Comparison of ENCODE assay signal across 8 cellular contexts in genomic region chr7:44583145-44583544, GRCh38. TPM values are rescaled to one million over a fixed set of nuclear protein-coding genes. Genes with fewer than 3 reads are reported as not detected.
DNase-seq lines count a peak whose midpoint lies in the region; ATAC-seq, FAIRE-seq and TF ChIP-seq lines count a peak whose summit lies in the region.

No MANE protein-coding gene starts in this region.

- no peak for TF ChIP-seq CTCF in body of pancreas (IDR thresholded peaks at IDR 0.05)
- no peak for TF ChIP-seq CTCF in lung (IDR thresholded peaks at IDR 0.05; ENCODE audit: control extremely low read depth, extremely low read depth)
- TF ChIP-seq CTCF in tibial nerve (IDR thresholded peaks at IDR 0.05) = no peak

- TF ChIP-seq POLR2A in body of pancreas (IDR thresholded peaks at IDR 0.05) (no peak), tibial nerve (IDR thresholded peaks at IDR 0.05) (no peak), GM12892 (IDR thresholded peaks at IDR 0.05; ENCODE audit: low read depth, low read length) (no peak)

- ATAC-seq in body of pancreas = no peak
- no peak for ATAC-seq in lung (ENCODE audit: insufficient read depth, low FRiP score)
- no peak for ATAC-seq in GM21528 (IDR thresholded peaks at IDR 0.05; ENCODE audit: low FRiP score, unreplicated experiment)

- H3K9me3 Mint-ChIP-seq in activated naive CD4-positive, alpha-beta T cell treated with anti-CD3 and anti-CD28 coated beads, Interleukin-2, amount 10 ng/mL, durations not matched to agents 7 days and 5 days = no peaks in the 10 kb centered on the region

- peak overlapping the region in 1 of 2 donors; percentile 50 for H3K4me3 ChIP-seq in body of pancreas
- H3K4me3 ChIP-seq in lung = peak overlapping the region; percentile 40
- H3K4me3 ChIP-seq in tibial nerve = peak overlapping the region; percentile 71 to 100 (median 90)

- peak overlapping the region; percentile 90 for H3K4me3 Mint-ChIP-seq in activated naive CD4-positive, alpha-beta T cell treated with anti-CD3 and anti-CD28 coated beads, Interleukin-2, amount 10 ng/mL, durations not matched to agents 7 days and 5 days

- H3K27ac Mint-ChIP-seq in activated naive CD4-positive, alpha-beta T cell treated with anti-CD3 and anti-CD28 coated beads, Interleukin-2, amount 10 ng/mL, durations not matched to agents 7 days and 5 days = peak overlapping the region; percentile 95

- 86% methylated on average over 12 of the region's 12 CpGs for WGBS in body of pancreas, 2 donors
- WGBS in lung, 2 donors = 86 to 91% methylated on average over 12 of the region's 12 CpGs
- 89 to 93% methylated on average over 12 of the region's 12 CpGs for WGBS in tibial nerve, 2 donors

- H3K27ac ChIP-seq in body of pancreas = peak overlapping the region; percentile 92 to 99 (median 98)
- H3K27ac ChIP-seq in lung (ENCODE audit: low read depth in 1 of 2, low read length in 1 of 2) = peak overlapping the region; percentile 88 to 96
- peak overlapping the region; percentile 83 to 100 (median 98) for H3K27ac ChIP-seq in tibial nerve

- FAIRE-seq in GM12892 (lab: Jason Lieb, UNC) = no peak

- H3K36me3 Mint-ChIP-seq in activated naive CD4-positive, alpha-beta T cell treated with anti-CD3 and anti-CD28 coated beads, Interleukin-2, amount 10 ng/mL, durations not matched to agents 7 days and 5 days = peaks cover 28% of the 10 kb centered on the region

- H3K9me3 ChIP-seq in body of pancreas (no peaks in the 10 kb centered on the region), lung (ENCODE audit: control insufficient read depth in 2 of 2, insufficient read depth in 1 of 2, low read length in 1 of 2) (no peaks in the 10 kb centered on the region), tibial nerve (no peaks in the 10 kb centered on the region)

- peaks cover 25% of the 10 kb centered on the region for H3K4me1 ChIP-seq in body of pancreas
- H3K4me1 ChIP-seq in lung (ENCODE audit: control insufficient read depth in 2 of 2, insufficient read depth in 2 of 2, low read length in 2 of 2) = peaks cover 3% of the 10 kb centered on the region in 2 donors
- peaks cover 3 to 31% (median 15%) of the 10 kb centered on the region in 4 donors for H3K4me1 ChIP-seq in tibial nerve

- CTCF ChIA-PET in activated naive CD4-positive, alpha-beta T cell treated with anti-CD3 and anti-CD28 coated beads, Interleukin-2, amount 10 ng/mL, durations not matched to agents 7 days and 5 days (lab: Charles Lee) = interaction anchor here (1.7 kb wide), 1 partner anchor 264 kb away, joined by 6 read pairs; the partner anchor contains the start of gene H2AZ2

- no peak for TF ChIP-seq EP300 in tibial nerve (IDR thresholded peaks at IDR 0.05)

- H3K36me3 ChIP-seq in body of pancreas (replicated peaks in 1 of 2; ENCODE audit: insufficient read depth in 1 of 2, low read depth in 2 of 2) (peaks cover 0 to 14% of the 10 kb centered on the region in 2 donors), lung (ENCODE audit: control insufficient read depth in 2 of 2, insufficient read depth in 2 of 2, low read length in 2 of 2) (peaks cover 8 to 9% of the 10 kb centered on the region in 2 donors), tibial nerve (peaks cover 0 to 30% (median 0%) of the 10 kb centered on the region in 3 donors)

- H3K27me3 ChIP-seq in body of pancreas = no peaks in the 10 kb centered on the region
- H3K27me3 ChIP-seq in lung (ENCODE audit: control insufficient read depth, insufficient read depth) = no peaks in the 10 kb centered on the region
- no peaks in the 10 kb centered on the region for H3K27me3 ChIP-seq in tibial nerve

- DNase-seq in activated naive CD4-positive, alpha-beta T cell treated with anti-CD3 and anti-CD28 coated beads, Interleukin-2, amount 10 ng/mL, durations not matched to agents 7 days and 5 days = no peak
- no peak for DNase-seq in activated naive CD4-positive, alpha-beta T cell treated with anti-CD3 and anti-CD28 coated beads, Interleukin-2, amount 50 U/mL, for 16 hours
- DNase-seq in body of pancreas = no peak
- DNase-seq in lung (ENCODE audit: low spot score) = no peak
- DNase-seq in tibial nerve (ENCODE audit: low spot score in 2 of 2) = no peak
- DNase-seq in NCI-H1105 (lab: John Stamatoyannopoulos, UW) = no peak
- DNase-seq in GM12892 (ENCODE audit: insufficient read length) = no peak

- H3K4me1 Mint-ChIP-seq in activated naive CD4-positive, alpha-beta T cell treated with anti-CD3 and anti-CD28 coated beads, Interleukin-2, amount 10 ng/mL, durations not matched to agents 7 days and 5 days = peaks cover 44% of the 10 kb centered on the region

- H3K27me3 Mint-ChIP-seq in activated naive CD4-positive, alpha-beta T cell treated with anti-CD3 and anti-CD28 coated beads, Interleukin-2, amount 10 ng/mL, durations not matched to agents 7 days and 5 days = peaks cover 17% of the 10 kb centered on the region

- intact Hi-C loops in body of pancreas (cut with DNase I) = no loop called here

RNA-seq across cellular contexts. Expression of gene TMED4, which starts 1.1 kb away (rescaled TPM):
- total RNA-seq in body of pancreas (10 to 100 TPM; 52.4 to 65.6 TPM), lung (100 to 1,000 TPM in 1 of 2 donors, 10 to 100 TPM in 1; 81.0 to 106 TPM), tibial nerve (100 to 1,000 TPM; 132 to 232 (median 218) TPM)
- polyA plus RNA-seq in lung = 10 to 100 TPM; 46.4 to 52.5 TPM
- 40.7 TPM for polyA plus RNA-seq in GM12892 (2012; ENCODE audit: missing spikeins)

RNA-seq across cellular contexts. Expression of gene DDX56, which starts 9.4 kb away (rescaled TPM):
- total RNA-seq in body of pancreas = 10 to 100 TPM; 32.2 to 54.1 TPM
- total RNA-seq in lung = 10 to 100 TPM; 49.8 to 67.5 TPM
- polyA plus RNA-seq in lung = 10 to 100 TPM; 45.9 to 66.5 TPM
- 10 to 100 TPM; 42.4 to 59.1 (median 56.5) TPM for total RNA-seq in tibial nerve
- 57.8 TPM for polyA plus RNA-seq in GM12892 (2012; ENCODE audit: missing spikeins)

RNA-seq across cellular contexts. Expression of gene OGDH, which starts 23.3 kb away (rescaled TPM):
- total RNA-seq in body of pancreas (10 to 100 TPM; 36.1 to 46.1 TPM), lung (100 to 1,000 TPM in 1 of 2 donors, 10 to 100 TPM in 1; 54.6 to 142 TPM), tibial nerve (10 to 100 TPM; 66.8 to 76.5 (median 70.1) TPM)
- 10 to 100 TPM; 39.0 to 65.2 TPM for polyA plus RNA-seq in lung
- polyA plus RNA-seq in GM12892 (2012; ENCODE audit: missing spikeins) = 37.3 TPM

RNA-seq across cellular contexts. Expression of gene NPC1L1, which starts 42.0 kb away (rescaled TPM):
- total RNA-seq in body of pancreas = under 1 TPM in 1 of 2 donors, not detected in 1; 0.52 TPM
- under 1 TPM; 0.03 to 0.48 TPM for total RNA-seq in lung
- under 1 TPM; 0.01 to 0.02 TPM for polyA plus RNA-seq in lung
- total RNA-seq in tibial nerve = under 1 TPM in 3 of 4 donors, not detected in 1; 0.30 to 0.44 (median 0.39) TPM
- 0.08 TPM for polyA plus RNA-seq in GM12892 (2012; ENCODE audit: missing spikeins)
